ENCODE assay signal across 2 cellular contexts in the genomic region with DNA sequence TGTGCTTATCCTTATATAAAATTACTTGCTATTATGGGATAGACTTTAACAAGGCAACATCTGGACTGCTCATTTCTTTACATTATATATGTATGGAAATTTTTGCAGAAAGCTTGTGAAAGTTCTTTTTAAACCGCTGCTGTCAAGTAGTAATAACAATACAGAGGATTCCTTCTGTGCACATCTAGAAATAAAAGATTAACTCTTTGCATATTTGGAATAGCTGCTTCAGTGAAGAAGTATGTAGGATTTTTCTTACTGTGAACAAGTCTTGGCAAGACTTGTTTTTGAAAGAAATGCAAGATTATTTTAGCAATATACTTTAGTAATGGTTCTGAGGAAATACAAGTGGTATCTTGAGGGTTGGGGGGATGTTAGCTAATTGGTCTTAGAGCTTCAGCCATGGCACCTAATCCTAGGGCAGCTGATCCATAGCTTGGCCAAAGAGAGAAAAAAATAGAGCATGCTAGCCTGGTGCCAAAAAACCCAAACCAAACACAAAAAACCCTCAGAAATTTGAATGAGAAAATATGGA.
TF ChIP-seq lines count a peak whose summit lies in the region.

No MANE protein-coding gene starts in this region.

TF ChIP-seq in A549, 52 proteins besides CTCF, POLR2A, EP300 and RAD21:
- TF ChIP-seq TFCP2L1 (CRISPR knock-in tag; IDR thresholded peaks at IDR 0.05) (no peak), CHD2 (IDR thresholded peaks at IDR 0.05; ENCODE audit: low read length, partially characterized antibody) (no peak), EHMT2 (IDR thresholded peaks at IDR 0.05; ENCODE audit: low read depth) (no peak), FOXS1 (CRISPR knock-in tag; IDR thresholded peaks at IDR 0.05) (no peak), EHF (CRISPR knock-in tag; IDR thresholded peaks at IDR 0.05) (no peak), ESRRA (IDR thresholded peaks at IDR 0.05; ENCODE audit: borderline replicate concordance, low read length) (no peak), KDM5A (IDR thresholded peaks at IDR 0.05) (no peak), JUNB (IDR thresholded peaks at IDR 0.05) (no peak), MAFK (IDR thresholded peaks at IDR 0.05; ENCODE audit: partially characterized antibody) (no peak), ZFP36 (IDR thresholded peaks at IDR 0.05; ENCODE audit: borderline replicate concordance, partially characterized antibody) (no peak), CHD4 (IDR thresholded peaks at IDR 0.05; ENCODE audit: borderline replicate concordance) (no peak), GATA3 (IDR thresholded peaks at IDR 0.05; ENCODE audit: borderline replicate concordance) (no peak)
- TF ChIP-seq, protein P1, sequence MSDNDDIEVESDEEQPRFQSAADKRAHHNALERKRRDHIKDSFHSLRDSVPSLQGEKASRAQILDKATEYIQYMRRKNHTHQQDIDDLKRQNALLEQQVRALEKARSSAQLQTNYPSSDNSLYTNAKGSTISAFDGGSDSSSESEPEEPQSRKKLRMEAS (IDR thresholded peaks at IDR 0.05) = no peak
- TF ChIP-seq, protein P2, sequence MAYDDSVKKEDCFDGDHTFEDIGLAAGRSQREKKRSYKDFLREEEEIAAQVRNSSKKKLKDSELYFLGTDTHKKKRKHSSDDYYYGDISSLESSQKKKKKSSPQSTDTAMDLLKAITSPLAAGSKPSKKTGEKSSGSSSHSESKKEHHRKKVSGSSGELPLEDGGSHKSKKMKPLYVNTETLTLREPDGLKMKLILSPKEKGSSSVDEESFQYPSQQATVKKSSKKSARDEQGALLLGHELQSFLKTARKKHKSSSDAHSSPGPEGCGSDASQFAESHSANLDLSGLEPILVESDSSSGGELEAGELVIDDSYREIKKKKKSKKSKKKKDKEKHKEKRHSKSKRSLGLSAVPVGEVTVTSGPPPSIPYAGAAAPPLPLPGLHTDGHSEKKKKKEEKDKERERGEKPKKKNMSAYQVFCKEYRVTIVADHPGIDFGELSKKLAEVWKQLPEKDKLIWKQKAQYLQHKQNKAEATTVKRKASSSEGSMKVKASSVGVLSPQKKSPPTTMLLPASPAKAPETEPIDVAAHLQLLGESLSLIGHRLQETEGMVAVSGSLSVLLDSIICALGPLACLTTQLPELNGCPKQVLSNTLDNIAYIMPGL (CRISPR knock-in tag; IDR thresholded peaks at IDR 0.05; ENCODE audit: borderline replicate concordance) = no peak

TF ChIP-seq in IMR-90, 13 proteins besides CTCF, POLR2A, EP300 and RAD21:
- TF ChIP-seq BHLHE40 (IDR thresholded peaks at IDR 0.05; ENCODE audit: low read depth, low read length) = no peak
- no peak for TF ChIP-seq CHD1 (IDR thresholded peaks at IDR 0.05; ENCODE audit: low read depth, low read length)
- TF ChIP-seq SMC3 (IDR thresholded peaks at IDR 0.05; ENCODE audit: low read depth, low read length) = no peak
- TF ChIP-seq RCOR1 (IDR thresholded peaks at IDR 0.05; ENCODE audit: insufficient replicate concordance, low read length) = no peak
- TF ChIP-seq MAZ (IDR thresholded peaks at IDR 0.05; ENCODE audit: borderline replicate concordance, low read depth, low read length) = no peak
- TF ChIP-seq RFX5 (IDR thresholded peaks at IDR 0.05; ENCODE audit: low read depth, low read length) = no peak
- no peak for TF ChIP-seq MAFK (IDR thresholded peaks at IDR 0.05; ENCODE audit: low read depth, low read length)
- TF ChIP-seq, protein P3, sequence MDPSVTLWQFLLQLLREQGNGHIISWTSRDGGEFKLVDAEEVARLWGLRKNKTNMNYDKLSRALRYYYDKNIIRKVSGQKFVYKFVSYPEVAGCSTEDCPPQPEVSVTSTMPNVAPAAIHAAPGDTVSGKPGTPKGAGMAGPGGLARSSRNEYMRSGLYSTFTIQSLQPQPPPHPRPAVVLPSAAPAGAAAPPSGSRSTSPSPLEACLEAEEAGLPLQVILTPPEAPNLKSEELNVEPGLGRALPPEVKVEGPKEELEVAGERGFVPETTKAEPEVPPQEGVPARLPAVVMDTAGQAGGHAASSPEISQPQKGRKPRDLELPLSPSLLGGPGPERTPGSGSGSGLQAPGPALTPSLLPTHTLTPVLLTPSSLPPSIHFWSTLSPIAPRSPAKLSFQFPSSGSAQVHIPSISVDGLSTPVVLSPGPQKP (IDR thresholded peaks at IDR 0.05; ENCODE audit: borderline replicate concordance, low read depth, low read length) = no peak
- no peak for TF ChIP-seq MXI1 (IDR thresholded peaks at IDR 0.05; ENCODE audit: borderline replicate concordance, low read depth, low read length)
- TF ChIP-seq NFE2L2 (IDR thresholded peaks at IDR 0.05; ENCODE audit: low read depth, low read length) = no peak
- TF ChIP-seq FOS (IDR thresholded peaks at IDR 0.05; ENCODE audit: low read depth, low read length) = no peak
- no peak for TF ChIP-seq CEBPB (IDR thresholded peaks at IDR 0.05; ENCODE audit: low read depth, low read length)
- TF ChIP-seq, protein P4, sequence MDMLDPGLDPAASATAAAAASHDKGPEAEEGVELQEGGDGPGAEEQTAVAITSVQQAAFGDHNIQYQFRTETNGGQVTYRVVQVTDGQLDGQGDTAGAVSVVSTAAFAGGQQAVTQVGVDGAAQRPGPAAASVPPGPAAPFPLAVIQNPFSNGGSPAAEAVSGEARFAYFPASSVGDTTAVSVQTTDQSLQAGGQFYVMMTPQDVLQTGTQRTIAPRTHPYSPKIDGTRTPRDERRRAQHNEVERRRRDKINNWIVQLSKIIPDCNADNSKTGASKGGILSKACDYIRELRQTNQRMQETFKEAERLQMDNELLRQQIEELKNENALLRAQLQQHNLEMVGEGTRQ (IDR thresholded peaks at IDR 0.05; ENCODE audit: low read depth, low read length) = no peak
